21 cellular contexts compared by ENCODE assay signal in the genomic region with DNA sequence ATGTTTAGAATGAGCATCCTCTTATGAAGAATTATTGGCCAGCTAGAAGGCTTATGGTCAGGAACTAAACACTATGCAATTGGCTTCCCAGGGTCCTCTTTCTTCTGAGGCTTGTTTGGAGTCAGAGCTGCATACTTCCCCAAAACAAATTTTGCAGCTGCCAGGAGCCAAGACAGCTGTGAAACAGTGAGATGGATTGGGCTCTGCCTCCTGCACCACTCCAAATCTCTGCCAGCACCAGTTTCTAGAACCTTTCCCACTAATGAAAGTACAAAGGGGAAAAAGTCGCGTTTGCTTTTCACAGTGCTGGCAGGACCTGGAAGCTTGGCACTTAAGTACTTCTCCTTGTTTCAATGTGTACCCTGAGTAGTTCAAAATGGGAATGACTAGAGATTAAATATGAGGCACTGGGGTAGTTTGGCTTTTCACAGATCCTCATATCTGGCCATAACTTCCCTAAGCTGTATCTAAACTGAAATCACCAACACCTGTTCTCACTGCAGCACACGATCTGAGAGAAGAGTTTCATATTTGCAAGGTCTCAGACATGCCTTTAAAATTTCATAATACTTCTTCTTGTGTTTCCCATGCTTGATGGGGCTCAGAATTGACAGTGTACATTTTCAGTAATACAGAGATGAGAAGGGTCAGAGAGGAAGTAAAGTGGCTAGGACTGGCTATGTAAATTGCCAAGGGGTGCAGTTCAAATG. TPM values are rescaled to one million over a fixed set of nuclear protein-coding genes. Genes with fewer than 3 reads are reported as not detected.
"Had no signal": no experiment of that assay in that cellular context is flagged by ENCODE, and none has a peak within 500 bp of the region (broad histone marks: within the 10 kb centered on the region; RNA-seq: fewer than 3 reads in every experiment).

No MANE protein-coding gene starts in this region.

- H3K4me3 ChIP-seq: dorsolateral prefrontal cortex, hepatocyte, left ventricle myocardium inferior, tibial artery had no signal

- H3K4me2 ChIP-seq: hepatocyte had no signal

- H3K27ac ChIP-seq: dorsolateral prefrontal cortex, hepatocyte, left ventricle myocardium inferior, tibial artery had no signal

- H2AFZ ChIP-seq: hepatocyte had no signal

- H3K36me3 ChIP-seq: left ventricle myocardium inferior, tibial artery had no signal

- H3K79me2 ChIP-seq: hepatocyte had no signal

- ATAC-seq: activated CD4-positive, alpha-beta T cell treated with anti-CD3 and anti-CD28 coated beads for 36 hours; effector memory CD8-positive, alpha-beta T cell; esophagus mucosa; natural killer cell; stimulated activated naive CD8-positive, alpha-beta T cell treated with anti-CD3 and anti-CD28 coated beads, Interleukin-15, Interleukin-2, amounts not matched to agents 100 U/mL and 50 U/mL, for 24 hours had no signal

- DNase-seq: activated B cell treated with CpG ODN at 0.5 μM for 24 hours; activated CD4-positive, alpha-beta T cell treated with anti-CD3 and anti-CD28 coated beads for 36 hours; activated CD4-positive, alpha-beta T cell treated with anti-CD3 and anti-CD28 coated beads, Interleukin-2, amount 50 U/mL, for 4 hours; activated CD8-positive, alpha-beta memory T cell treated with anti-CD3 and anti-CD28 coated beads for 24 hours; activated naive CD4-positive, alpha-beta T cell treated with Interleukin-2 at 50 U/mL for 16 hours; activated naive CD8-positive, alpha-beta T cell treated with anti-CD3 and anti-CD28 coated beads for 36 hours; activated T-cell treated with anti-CD3 and anti-CD28 coated beads, Interleukin-2, amount 50 U/mL, for 48 hours; central memory CD4-positive, alpha-beta T cell; dorsolateral prefrontal cortex; effector memory CD8-positive, alpha-beta T cell; foreskin melanocyte; immature natural killer cell; left ventricle myocardium inferior; mammary epithelial cell; natural killer cell; stimulated activated CD4-positive, alpha-beta T cell treated with anti-CD3 and anti-CD28 coated beads, Interleukin-4, amount 100 ng/mL, for 4 hours; stimulated activated naive CD8-positive, alpha-beta T cell treated with anti-CD3 and anti-CD28 coated beads, Interleukin-15, Interleukin-2, amounts not matched to agents 100 U/mL and 50 U/mL, for 24 hours; substantia nigra; tibial artery had no signal

- H3K27me3 ChIP-seq: hepatocyte, tibial artery had no signal

RNA-seq across cellular contexts. Expression of a gene that starts 20.7 kb away (rescaled TPM):
- total RNA-seq: activated B cell treated with CpG ODN at 0.5 μM for 24 hours; activated CD4-positive, alpha-beta T cell treated with anti-CD3 and anti-CD28 coated beads for 36 hours; activated naive CD8-positive, alpha-beta T cell treated with anti-CD3 and anti-CD28 coated beads for 36 hours had no signal
